ENCODE assay signal across 8 cellular contexts in genomic region chr19:2457394-2458037, GRCh38. TPM values are rescaled to one million over a fixed set of nuclear protein-coding genes. Genes with fewer than 3 reads are reported as not detected.
DNase-seq lines count a peak whose midpoint lies in the region; ATAC-seq and TF ChIP-seq lines count a peak whose summit lies in the region.

No MANE protein-coding gene starts in this region.

- H3K36me3 Mint-ChIP-seq in activated CD4-positive, alpha-beta T cell treated with anti-CD3 and anti-CD28 coated beads, Interleukin-2, amount 10 ng/mL, durations not matched to agents 24 days and 14 days (ENCODE audit: low read depth) = peaks cover 7% of the 10 kb centered on the region
- peaks cover 5% of the 10 kb centered on the region for H3K36me3 Mint-ChIP-seq in activated naive CD8-positive, alpha-beta T cell treated with anti-CD3 and anti-CD28 coated beads for 36 hours

- H3K27me3 ChIP-seq in layer of hippocampus (ENCODE audit: control insufficient read depth, insufficient read depth, low read length) (no peaks in the 10 kb centered on the region), suprapubic skin (no peaks in the 10 kb centered on the region)

- H3K27ac Mint-ChIP-seq in activated CD4-positive, alpha-beta T cell treated with anti-CD3 and anti-CD28 coated beads, Interleukin-2, amount 10 ng/mL, durations not matched to agents 24 days and 14 days = peak overlapping the region; percentile 94
- peak overlapping the region; percentile 92 for H3K27ac Mint-ChIP-seq in activated naive CD8-positive, alpha-beta T cell treated with anti-CD3 and anti-CD28 coated beads for 36 hours

- TF ChIP-seq POLR2A in suprapubic skin (IDR thresholded peaks at IDR 0.05) (no peak), GM18505 (IDR thresholded peaks at IDR 0.05; ENCODE audit: borderline replicate concordance, extremely low read depth, insufficient read depth, insufficient read length) (no peak)

- no peak for TF ChIP-seq EP300 in suprapubic skin (IDR thresholded peaks at IDR 0.05)

- H3K4me1 ChIP-seq in suprapubic skin = peaks cover 28% of the 10 kb centered on the region

- no peaks in the 10 kb centered on the region for H3K9me3 Mint-ChIP-seq in activated CD4-positive, alpha-beta T cell treated with anti-CD3 and anti-CD28 coated beads, Interleukin-2, amount 10 ng/mL, durations not matched to agents 24 days and 14 days
- no peaks in the 10 kb centered on the region for H3K9me3 Mint-ChIP-seq in activated naive CD8-positive, alpha-beta T cell treated with anti-CD3 and anti-CD28 coated beads for 36 hours

- peak overlapping the region; percentile 90 for H3K4me3 Mint-ChIP-seq in activated CD4-positive, alpha-beta T cell treated with anti-CD3 and anti-CD28 coated beads, Interleukin-2, amount 10 ng/mL, durations not matched to agents 24 days and 14 days
- peak overlapping the region; percentile 82 for H3K4me3 Mint-ChIP-seq in activated naive CD8-positive, alpha-beta T cell treated with anti-CD3 and anti-CD28 coated beads for 36 hours

- no peak for TF ChIP-seq CTCF in suprapubic skin (IDR thresholded peaks at IDR 0.05)

- peak overlapping the region; percentile 33 for H3K27ac ChIP-seq in layer of hippocampus (ENCODE audit: low read depth, low read length)
- peak overlapping the region; percentile 68 for H3K27ac ChIP-seq in suprapubic skin

- ATAC-seq in GM18505 (IDR thresholded peaks at IDR 0.05; ENCODE audit: unreplicated experiment) = no peak

- peak overlapping the region; percentile 95 for H3K4me3 ChIP-seq in suprapubic skin

- no peaks in the 10 kb centered on the region for H3K27me3 Mint-ChIP-seq in activated CD4-positive, alpha-beta T cell treated with anti-CD3 and anti-CD28 coated beads, Interleukin-2, amount 10 ng/mL, durations not matched to agents 24 days and 14 days
- peaks cover 4% of the 10 kb centered on the region for H3K27me3 Mint-ChIP-seq in activated naive CD8-positive, alpha-beta T cell treated with anti-CD3 and anti-CD28 coated beads for 36 hours

- no peaks in the 10 kb centered on the region for H3K36me3 ChIP-seq in suprapubic skin

- intact Hi-C loops in activated CD4-positive, alpha-beta T cell treated with anti-CD3 and anti-CD28 coated beads, Interleukin-2, amount 10 ng/mL, durations not matched to agents 24 days and 14 days (cut with micrococcal nuclease) = loop anchor here (2.0 kb wide), 1 partner anchor 17 kb away; no protein-coding TSS in a partner anchor

- DNase-seq in activated CD4-positive, alpha-beta T cell treated with anti-CD3 and anti-CD28 coated beads, Interleukin-2, amount 10 ng/mL, durations not matched to agents 24 days and 14 days = no peak
- no peak for DNase-seq in activated CD4-positive, alpha-beta T cell treated with anti-CD3 and anti-CD28 coated beads, Interleukin-2, amount 50 U/mL, for 48 hours
- no peak for DNase-seq in activated naive CD8-positive, alpha-beta T cell treated with anti-CD3 and anti-CD28 coated beads for 36 hours
- DNase-seq in suprapubic skin (ENCODE audit: low spot score in 2 of 2) (no peak), NCI-H1694 (lab: John Stamatoyannopoulos, UW) (no peak), CD1c-positive myeloid dendritic cell (ENCODE audit: extremely low spot score) (no peak)

- WGBS in suprapubic skin = 93% methylated on average over 8 of the region's 8 CpGs

- no peaks in the 10 kb centered on the region for H3K9me3 ChIP-seq in suprapubic skin

- peaks cover 32% of the 10 kb centered on the region for H3K4me1 Mint-ChIP-seq in activated CD4-positive, alpha-beta T cell treated with anti-CD3 and anti-CD28 coated beads, Interleukin-2, amount 10 ng/mL, durations not matched to agents 24 days and 14 days
- H3K4me1 Mint-ChIP-seq in activated naive CD8-positive, alpha-beta T cell treated with anti-CD3 and anti-CD28 coated beads for 36 hours = peaks cover 23% of the 10 kb centered on the region

RNA-seq across cellular contexts. Expression of gene LMNB2, which starts 0.8 kb away (rescaled TPM):
- total RNA-seq in activated CD4-positive, alpha-beta T cell treated with anti-CD3 and anti-CD28 coated beads, Interleukin-2, amount 10 ng/mL, durations not matched to agents 24 days and 14 days = 120 TPM in 2 replicates
- total RNA-seq in activated naive CD8-positive, alpha-beta T cell treated with anti-CD3 and anti-CD28 coated beads for 36 hours = 100 to 1,000 TPM; 105 to 107 TPM
- 10 to 100 TPM; 17.1 to 26.8 (median 24.7) TPM for total RNA-seq in suprapubic skin

RNA-seq across cellular contexts. Expression of gene GADD45B, which starts 18.4 kb away (rescaled TPM):
- 101 and 102 TPM in 2 replicates for total RNA-seq in activated CD4-positive, alpha-beta T cell treated with anti-CD3 and anti-CD28 coated beads, Interleukin-2, amount 10 ng/mL, durations not matched to agents 24 days and 14 days
- total RNA-seq in activated naive CD8-positive, alpha-beta T cell treated with anti-CD3 and anti-CD28 coated beads for 36 hours = 10 to 100 TPM; 83.0 to 97.2 TPM
- total RNA-seq in suprapubic skin = 100 to 1,000 TPM in 1 of 4 donors, 10 to 100 TPM in 3; 52.5 to 134 (median 68.7) TPM

RNA-seq across cellular contexts. Expression of gene TIMM13, which starts 30.1 kb away (rescaled TPM):
- 182 and 190 TPM in 2 replicates for total RNA-seq in activated CD4-positive, alpha-beta T cell treated with anti-CD3 and anti-CD28 coated beads, Interleukin-2, amount 10 ng/mL, durations not matched to agents 24 days and 14 days
- total RNA-seq in activated naive CD8-positive, alpha-beta T cell treated with anti-CD3 and anti-CD28 coated beads for 36 hours = 100 to 1,000 TPM; 179 to 184 TPM
- 10 to 100 TPM; 22.1 to 48.6 (median 46.6) TPM for total RNA-seq in suprapubic skin
